Comparison of ENCODE assay signal across 1 cellular context in the genomic region with DNA sequence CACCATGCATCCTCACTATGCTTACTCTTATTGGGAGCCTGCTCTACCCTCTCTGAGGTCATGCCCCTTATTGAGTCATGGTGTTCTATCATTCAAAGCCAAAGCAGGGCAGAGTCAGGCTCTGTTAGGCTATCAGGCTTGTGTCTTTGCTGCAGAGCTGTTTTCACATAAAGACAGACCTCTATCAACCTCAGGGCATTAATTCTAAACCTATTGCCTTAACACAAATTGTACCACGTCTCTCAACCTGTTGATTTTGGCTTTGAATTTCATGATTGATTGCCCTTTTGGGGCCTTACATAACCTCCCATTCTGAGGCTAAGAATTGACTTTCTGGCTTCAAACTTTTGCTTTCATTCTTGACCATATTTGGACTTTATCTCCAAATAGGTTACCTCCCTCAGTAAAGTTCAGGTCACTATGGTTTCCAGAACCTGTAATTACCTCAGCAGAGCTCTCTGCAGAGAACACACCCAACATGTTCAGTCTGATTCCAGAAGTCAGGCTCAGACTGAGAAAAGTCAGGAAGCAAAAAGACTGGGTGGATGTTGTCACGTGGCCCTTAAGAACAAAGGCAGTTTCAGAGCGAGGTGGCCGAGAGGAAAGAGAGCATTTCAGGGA.
TF ChIP-seq lines count a peak whose summit lies in the region.

No MANE protein-coding gene starts in this region.

TF ChIP-seq in K562, 482 proteins besides CTCF, POLR2A, EP300 and RAD21 (continued from another document and continues in another):
- TF ChIP-seq MGA (IDR thresholded peaks at IDR 0.05) (peak; percentile 22; the same call in 1 of the 2 replicates), RFX1 (IDR thresholded peaks at IDR 0.05) (peak; percentile 43), FOSL1 (tag; conservative IDR thresholded peaks at IDR 0.05) (peak; percentile 45), ATF3 (IDR thresholded peaks at IDR 0.05) (peak; percentile 30; the same call in 1 of the 2 replicates), ATF3 (CRISPR knock-in tag; conservative IDR thresholded peaks at IDR 0.05) (no peak), CEBPG (CRISPR knock-in tag; IDR thresholded peaks at IDR 0.05) (no peak), CEBPG (tag; conservative IDR thresholded peaks at IDR 0.05 in 1 of 2, IDR thresholded peaks at IDR 0.05 in 1 of 2) (0 out of 4 replicates have a peak, but pooled peaks of 1 of the 2 experiments have one; percentile 6), ZBTB11 (CRISPR knock-in tag; IDR thresholded peaks at IDR 0.05) (peak in 1 of 3 experiments; percentile 46; a peak in 1 of 6 replicates), MEIS2 (IDR thresholded peaks at IDR 0.05; ENCODE audit: partially characterized antibody) (peak; percentile 62), NR2C2 (CRISPR knock-in tag; IDR thresholded peaks at IDR 0.05) (no peak), NR2C2 (tag; IDR thresholded peaks at IDR 0.05) (peak; percentile 69), HDGF (IDR thresholded peaks at IDR 0.05) (no peak), ZKSCAN8 (CRISPR knock-in tag; IDR thresholded peaks at IDR 0.05) (no peak), VEZF1 (CRISPR knock-in tag; IDR thresholded peaks at IDR 0.05) (peak; percentile 23; the same call in 1 of the 2 replicates), TBP (optimal IDR thresholded peaks at IDR 0.05; ENCODE audit: low read depth, low read length) (peak; percentile 31), BACH1 (tag; IDR thresholded peaks at IDR 0.05) (peak; percentile 56; the same call in 1 of the 2 replicates), RAD51 (IDR thresholded peaks at IDR 0.05; ENCODE audit: borderline replicate concordance, low read depth) (peak; percentile 73), ZNF589 (CRISPR knock-in tag; IDR thresholded peaks at IDR 0.05; ENCODE audit: low read depth) (0 out of 2 replicates have a peak, but pooled peaks have one; percentile 43), ZNF23 (CRISPR knock-in tag; IDR thresholded peaks at IDR 0.05) (no peak), ZNF175 (CRISPR knock-in tag; IDR thresholded peaks at IDR 0.05; ENCODE audit: low read depth) (0 out of 2 replicates have a peak, but pooled peaks have one; percentile 36), USF1 (CRISPR knock-in tag; IDR thresholded peaks at IDR 0.05) (peak; percentile 61), SRF (CRISPR knock-in tag; IDR thresholded peaks at IDR 0.05) (peak in 1 of 2 experiments; percentile 80; a peak in 1 of 4 replicates), JUND (IDR thresholded peaks at IDR 0.05; ENCODE audit: borderline replicate concordance, low read depth, low read length) (peak; percentile 19; the same call in 1 of the 2 replicates), JUND (tag; IDR thresholded peaks at IDR 0.05; ENCODE audit: borderline replicate concordance, low read depth, low read length) (no peak), GABPA (tag; conservative IDR thresholded peaks at IDR 0.05; ENCODE audit: low read depth) (no peak), NR2C1 (IDR thresholded peaks at IDR 0.05) (no peak), NR2C1 (tag; IDR thresholded peaks at IDR 0.05) (0 out of 2 replicates have a peak, but pooled peaks have one; percentile 36)
- TF ChIP-seq, protein P1, sequence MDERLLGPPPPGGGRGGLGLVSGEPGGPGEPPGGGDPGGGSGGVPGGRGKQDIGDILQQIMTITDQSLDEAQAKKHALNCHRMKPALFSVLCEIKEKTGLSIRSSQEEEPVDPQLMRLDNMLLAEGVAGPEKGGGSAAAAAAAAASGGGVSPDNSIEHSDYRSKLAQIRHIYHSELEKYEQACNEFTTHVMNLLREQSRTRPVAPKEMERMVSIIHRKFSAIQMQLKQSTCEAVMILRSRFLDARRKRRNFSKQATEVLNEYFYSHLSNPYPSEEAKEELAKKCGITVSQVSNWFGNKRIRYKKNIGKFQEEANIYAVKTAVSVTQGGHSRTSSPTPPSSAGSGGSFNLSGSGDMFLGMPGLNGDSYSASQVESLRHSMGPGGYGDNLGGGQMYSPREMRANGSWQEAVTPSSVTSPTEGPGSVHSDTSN (CRISPR knock-in tag; IDR thresholded peaks at IDR 0.05; ENCODE audit: low read depth): no peak
- TF ChIP-seq, protein P1 (tag; conservative IDR thresholded peaks at IDR 0.05; ENCODE audit: low read depth): peak; percentile 73
- TF ChIP-seq, protein P2, sequence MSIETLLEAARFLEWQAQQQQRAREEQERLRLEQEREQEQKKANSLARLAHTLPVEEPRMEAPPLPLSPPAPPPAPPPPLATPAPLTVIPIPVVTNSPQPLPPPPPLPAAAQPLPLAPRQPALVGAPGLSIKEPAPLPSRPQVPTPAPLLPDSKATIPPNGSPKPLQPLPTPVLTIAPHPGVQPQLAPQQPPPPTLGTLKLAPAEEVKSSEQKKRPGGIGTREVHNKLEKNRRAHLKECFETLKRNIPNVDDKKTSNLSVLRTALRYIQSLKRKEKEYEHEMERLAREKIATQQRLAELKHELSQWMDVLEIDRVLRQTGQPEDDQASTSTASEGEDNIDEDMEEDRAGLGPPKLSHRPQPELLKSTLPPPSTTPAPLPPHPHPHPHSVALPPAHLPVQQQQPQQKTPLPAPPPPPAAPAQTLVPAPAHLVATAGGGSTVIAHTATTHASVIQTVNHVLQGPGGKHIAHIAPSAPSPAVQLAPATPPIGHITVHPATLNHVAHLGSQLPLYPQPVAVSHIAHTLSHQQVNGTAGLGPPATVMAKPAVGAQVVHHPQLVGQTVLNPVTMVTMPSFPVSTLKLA (conservative IDR thresholded peaks at IDR 0.05): no peak
